Comparison of ENCODE assay signal across 1 cellular context in genomic region chr11:17423533-17424310, GRCh38.
TF ChIP-seq lines count a peak whose summit lies in the region.

No MANE protein-coding gene starts in this region.

TF ChIP-seq in HepG2, 621 proteins besides CTCF, POLR2A, EP300 and RAD21 (continued from another document and continues in another):
- peak; percentile 31; the same call in 1 of the 2 replicates for TF ChIP-seq ARID5B (CRISPR knock-in tag; IDR thresholded peaks at IDR 0.05)
- TF ChIP-seq SMAD3 (CRISPR knock-in tag; IDR thresholded peaks at IDR 0.05), result no peak
- TF ChIP-seq ZNF33B (CRISPR knock-in tag; IDR thresholded peaks at IDR 0.05), result no peak
- no peak for TF ChIP-seq ZNF879 (CRISPR knock-in tag; IDR thresholded peaks at IDR 0.05)
- no peak for TF ChIP-seq ZNF512B (CRISPR knock-in tag; IDR thresholded peaks at IDR 0.05; ENCODE audit: borderline replicate concordance)
- TF ChIP-seq, protein P1, sequence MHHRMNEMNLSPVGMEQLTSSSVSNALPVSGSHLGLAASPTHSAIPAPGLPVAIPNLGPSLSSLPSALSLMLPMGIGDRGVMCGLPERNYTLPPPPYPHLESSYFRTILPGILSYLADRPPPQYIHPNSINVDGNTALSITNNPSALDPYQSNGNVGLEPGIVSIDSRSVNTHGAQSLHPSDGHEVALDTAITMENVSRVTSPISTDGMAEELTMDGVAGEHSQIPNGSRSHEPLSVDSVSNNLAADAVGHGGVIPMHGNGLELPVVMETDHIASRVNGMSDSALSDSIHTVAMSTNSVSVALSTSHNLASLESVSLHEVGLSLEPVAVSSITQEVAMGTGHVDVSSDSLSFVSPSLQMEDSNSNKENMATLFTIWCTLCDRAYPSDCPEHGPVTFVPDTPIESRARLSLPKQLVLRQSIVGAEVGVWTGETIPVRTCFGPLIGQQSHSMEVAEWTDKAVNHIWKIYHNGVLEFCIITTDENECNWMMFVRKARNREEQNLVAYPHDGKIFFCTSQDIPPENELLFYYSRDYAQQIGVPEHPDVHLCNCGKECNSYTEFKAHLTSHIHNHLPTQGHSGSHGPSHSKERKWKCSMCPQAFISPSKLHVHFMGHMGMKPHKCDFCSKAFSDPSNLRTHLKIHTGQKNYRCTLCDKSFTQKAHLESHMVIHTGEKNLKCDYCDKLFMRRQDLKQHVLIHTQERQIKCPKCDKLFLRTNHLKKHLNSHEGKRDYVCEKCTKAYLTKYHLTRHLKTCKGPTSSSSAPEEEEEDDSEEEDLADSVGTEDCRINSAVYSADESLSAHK (CRISPR knock-in tag; IDR thresholded peaks at IDR 0.05; ENCODE audit: borderline replicate concordance), result no peak
- no peak for TF ChIP-seq TOE1 (CRISPR knock-in tag; IDR thresholded peaks at IDR 0.05)
- TF ChIP-seq ZBTB37 (CRISPR knock-in tag; IDR thresholded peaks at IDR 0.05), result no peak
- no peak for TF ChIP-seq ZNF775 (CRISPR knock-in tag; IDR thresholded peaks at IDR 0.05; ENCODE audit: borderline replicate concordance)
- TF ChIP-seq BHLHE40 (IDR thresholded peaks at IDR 0.05; ENCODE audit: low read length), result peak; percentile 12; the same call in 1 of the 2 replicates
- no peak for TF ChIP-seq KLF12 (CRISPR knock-in tag; IDR thresholded peaks at IDR 0.05; ENCODE audit: borderline replicate concordance)
- TF ChIP-seq, protein P2, sequence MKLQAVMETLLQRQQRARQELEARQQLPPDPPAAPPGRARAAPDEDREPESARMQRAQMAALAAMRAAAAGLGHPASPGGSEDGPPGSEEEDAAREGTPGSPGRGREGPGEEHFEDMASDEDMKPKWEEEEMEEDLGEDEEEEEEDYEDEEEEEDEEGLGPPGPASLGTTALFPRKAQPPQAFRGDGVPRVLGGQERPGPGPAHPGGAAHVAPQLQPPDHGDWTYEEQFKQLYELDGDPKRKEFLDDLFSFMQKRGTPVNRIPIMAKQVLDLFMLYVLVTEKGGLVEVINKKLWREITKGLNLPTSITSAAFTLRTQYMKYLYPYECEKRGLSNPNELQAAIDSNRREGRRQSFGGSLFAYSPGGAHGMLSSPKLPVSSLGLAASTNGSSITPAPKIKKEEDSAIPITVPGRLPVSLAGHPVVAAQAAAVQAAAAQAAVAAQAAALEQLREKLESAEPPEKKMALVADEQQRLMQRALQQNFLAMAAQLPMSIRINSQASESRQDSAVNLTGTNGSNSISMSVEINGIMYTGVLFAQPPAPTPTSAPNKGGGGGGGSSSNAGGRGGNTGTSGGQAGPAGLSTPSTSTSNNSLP (IDR thresholded peaks at IDR 0.05; ENCODE audit: low read depth, low read length), result no peak
- 0 out of 2 replicates have a peak, but pooled peaks have one; percentile 16 for TF ChIP-seq ZMYM3 (CRISPR knock-in tag; IDR thresholded peaks at IDR 0.05)
- TF ChIP-seq DR1 (CRISPR knock-in tag; IDR thresholded peaks at IDR 0.05), result no peak
- peak; percentile 44; the same call in 1 of the 2 replicates for TF ChIP-seq ZNF430 (CRISPR knock-in tag; IDR thresholded peaks at IDR 0.05)
- TF ChIP-seq, protein P3, sequence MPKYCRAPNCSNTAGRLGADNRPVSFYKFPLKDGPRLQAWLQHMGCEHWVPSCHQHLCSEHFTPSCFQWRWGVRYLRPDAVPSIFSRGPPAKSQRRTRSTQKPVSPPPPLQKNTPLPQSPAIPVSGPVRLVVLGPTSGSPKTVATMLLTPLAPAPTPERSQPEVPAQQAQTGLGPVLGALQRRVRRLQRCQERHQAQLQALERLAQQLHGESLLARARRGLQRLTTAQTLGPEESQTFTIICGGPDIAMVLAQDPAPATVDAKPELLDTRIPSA (CRISPR knock-in tag; IDR thresholded peaks at IDR 0.05; ENCODE audit: borderline replicate concordance), result no peak
- no peak for TF ChIP-seq MBD4 (IDR thresholded peaks at IDR 0.05; ENCODE audit: borderline replicate concordance, low read length)
- no peak for TF ChIP-seq ZSCAN25 (CRISPR knock-in tag; IDR thresholded peaks at IDR 0.05)
- TF ChIP-seq, protein P4, sequence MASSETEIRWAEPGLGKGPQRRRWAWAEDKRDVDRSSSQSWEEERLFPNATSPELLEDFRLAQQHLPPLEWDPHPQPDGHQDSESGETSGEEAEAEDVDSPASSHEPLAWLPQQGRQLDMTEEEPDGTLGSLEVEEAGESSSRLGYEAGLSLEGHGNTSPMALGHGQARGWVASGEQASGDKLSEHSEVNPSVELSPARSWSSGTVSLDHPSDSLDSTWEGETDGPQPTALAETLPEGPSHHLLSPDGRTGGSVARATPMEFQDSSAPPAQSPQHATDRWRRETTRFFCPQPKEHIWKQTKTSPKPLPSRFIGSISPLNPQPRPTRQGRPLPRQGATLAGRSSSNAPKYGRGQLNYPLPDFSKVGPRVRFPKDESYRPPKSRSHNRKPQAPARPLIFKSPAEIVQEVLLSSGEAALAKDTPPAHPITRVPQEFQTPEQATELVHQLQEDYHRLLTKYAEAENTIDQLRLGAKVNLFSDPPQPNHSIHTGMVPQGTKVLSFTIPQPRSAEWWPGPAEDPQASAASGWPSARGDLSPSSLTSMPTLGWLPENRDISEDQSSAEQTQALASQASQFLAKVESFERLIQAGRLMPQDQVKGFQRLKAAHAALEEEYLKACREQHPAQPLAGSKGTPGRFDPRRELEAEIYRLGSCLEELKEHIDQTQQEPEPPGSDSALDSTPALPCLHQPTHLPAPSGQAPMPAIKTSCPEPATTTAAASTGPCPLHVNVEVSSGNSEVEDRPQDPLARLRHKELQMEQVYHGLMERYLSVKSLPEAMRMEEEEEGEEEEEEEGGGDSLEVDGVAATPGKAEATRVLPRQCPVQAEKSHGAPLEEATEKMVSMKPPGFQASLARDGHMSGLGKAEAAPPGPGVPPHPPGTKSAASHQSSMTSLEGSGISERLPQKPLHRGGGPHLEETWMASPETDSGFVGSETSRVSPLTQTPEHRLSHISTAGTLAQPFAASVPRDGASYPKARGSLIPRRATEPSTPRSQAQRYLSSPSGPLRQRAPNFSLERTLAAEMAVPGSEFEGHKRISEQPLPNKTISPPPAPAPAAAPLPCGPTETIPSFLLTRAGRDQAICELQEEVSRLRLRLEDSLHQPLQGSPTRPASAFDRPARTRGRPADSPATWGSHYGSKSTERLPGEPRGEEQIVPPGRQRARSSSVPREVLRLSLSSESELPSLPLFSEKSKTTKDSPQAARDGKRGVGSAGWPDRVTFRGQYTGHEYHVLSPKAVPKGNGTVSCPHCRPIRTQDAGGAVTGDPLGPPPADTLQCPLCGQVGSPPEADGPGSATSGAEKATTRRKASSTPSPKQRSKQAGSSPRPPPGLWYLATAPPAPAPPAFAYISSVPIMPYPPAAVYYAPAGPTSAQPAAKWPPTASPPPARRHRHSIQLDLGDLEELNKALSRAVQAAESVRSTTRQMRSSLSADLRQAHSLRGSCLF (CRISPR knock-in tag; IDR thresholded peaks at IDR 0.05; ENCODE audit: borderline replicate concordance), result no peak
- TF ChIP-seq ZNF44 (CRISPR knock-in tag; IDR thresholded peaks at IDR 0.05), result no peak
- no peak for TF ChIP-seq SAFB2 (CRISPR knock-in tag; IDR thresholded peaks at IDR 0.05; ENCODE audit: borderline replicate concordance, low read depth)
- TF ChIP-seq ZSCAN20 (CRISPR knock-in tag; IDR thresholded peaks at IDR 0.05; ENCODE audit: borderline replicate concordance), result no peak
- no peak for TF ChIP-seq ZNF160 (CRISPR knock-in tag; IDR thresholded peaks at IDR 0.05)
- no peak for TF ChIP-seq ZNF224 (CRISPR knock-in tag; IDR thresholded peaks at IDR 0.05)
- no peak for TF ChIP-seq ZNF407 (CRISPR knock-in tag; IDR thresholded peaks at IDR 0.05; ENCODE audit: not compliant biosample characterization)
- no peak for TF ChIP-seq ZNF329 (CRISPR knock-in tag; IDR thresholded peaks at IDR 0.05; ENCODE audit: low read depth)
